1 cellular context compared by ENCODE assay signal in genomic region chr14:68794130-68794855, GRCh38.
TF ChIP-seq lines count a peak whose summit lies in the region.

No MANE protein-coding gene starts in this region.

TF ChIP-seq in K562, 482 proteins besides CTCF, POLR2A, EP300 and RAD21 (continued from another document and continues in another):
- TF ChIP-seq TFE3 (CRISPR knock-in tag; IDR thresholded peaks at IDR 0.05): no peak
- TF ChIP-seq RNF2 (IDR thresholded peaks at IDR 0.05): peak; percentile 62; the same call in 1 of the 2 replicates
- 0 out of 2 replicates have a peak, but pooled peaks have one; percentile 5 for TF ChIP-seq CREM (IDR thresholded peaks at IDR 0.05; ENCODE audit: low read depth)
- no peak for TF ChIP-seq ZNF77 (CRISPR knock-in tag; IDR thresholded peaks at IDR 0.05)
- TF ChIP-seq SPI1 (IDR thresholded peaks at IDR 0.05; ENCODE audit: borderline replicate concordance, low read depth, low read length): no peak
- 0 out of 2 replicates have a peak, but pooled peaks have one; percentile 19 for TF ChIP-seq ZBTB2 (IDR thresholded peaks at IDR 0.05)
- no peak for TF ChIP-seq KDM4B (IDR thresholded peaks at IDR 0.05; ENCODE audit: borderline replicate concordance in 2 of 2, low read depth in 1 of 2)
- TF ChIP-seq EP400 (IDR thresholded peaks at IDR 0.05): peak; percentile 73
- TF ChIP-seq PTTG1 (tag; IDR thresholded peaks at IDR 0.05; ENCODE audit: low read depth): no peak
- no peak for TF ChIP-seq BCL6 (CRISPR knock-in tag; IDR thresholded peaks at IDR 0.05)
- no peak for TF ChIP-seq TSHZ1 (CRISPR knock-in tag; IDR thresholded peaks at IDR 0.05)
- no peak for TF ChIP-seq ZFP1 (CRISPR knock-in tag; IDR thresholded peaks at IDR 0.05)
- no peak; the same call in 1 of the 2 replicates for TF ChIP-seq POLR2AphosphoS2 (IDR thresholded peaks at IDR 0.05; ENCODE audit: low read length)
- TF ChIP-seq ZNF124 (CRISPR knock-in tag; IDR thresholded peaks at IDR 0.05): no peak
- no peak for TF ChIP-seq ZNF239 (CRISPR knock-in tag; IDR thresholded peaks at IDR 0.05)
- TF ChIP-seq HBP1 (CRISPR knock-in tag; IDR thresholded peaks at IDR 0.05): 0 out of 2 replicates have a peak, but pooled peaks have one; percentile 8
- no peak for TF ChIP-seq MYNN (IDR thresholded peaks at IDR 0.05)
- no peak for TF ChIP-seq MYNN (CRISPR knock-in tag; IDR thresholded peaks at IDR 0.05)
- TF ChIP-seq BMI1 (IDR thresholded peaks at IDR 0.05; ENCODE audit: low read length): no peak
- peak; percentile 18; the same call in 1 of the 2 replicates for TF ChIP-seq ZNF395 (CRISPR knock-in tag; IDR thresholded peaks at IDR 0.05)
- peak; percentile 70 for TF ChIP-seq HNRNPLL (IDR thresholded peaks at IDR 0.05; ENCODE audit: low read depth, low read length, poor library complexity, severe bottlenecking)
- no peak for TF ChIP-seq ESRRA (IDR thresholded peaks at IDR 0.05; ENCODE audit: borderline replicate concordance, low read depth)
- no peak for TF ChIP-seq XRCC5 (IDR thresholded peaks at IDR 0.05; ENCODE audit: low read depth, low read length)
- peak; percentile 47; the same call in 1 of the 2 replicates for TF ChIP-seq LCOR (CRISPR knock-in tag; IDR thresholded peaks at IDR 0.05)
- TF ChIP-seq ARID1B (IDR thresholded peaks at IDR 0.05): 0 out of 2 replicates have a peak, but pooled peaks have one; percentile 15
- TF ChIP-seq ZNF121 (CRISPR knock-in tag; conservative IDR thresholded peaks at IDR 0.05): no peak
- no peak for TF ChIP-seq MAFG (tag; conservative IDR thresholded peaks at IDR 0.05)
- TF ChIP-seq RBFOX2 (IDR thresholded peaks at IDR 0.05; ENCODE audit: low read depth, low read length): peak; percentile 60
- no peak for TF ChIP-seq XRCC3 (IDR thresholded peaks at IDR 0.05)
- peak; percentile 88 for TF ChIP-seq BHLHE40 (IDR thresholded peaks at IDR 0.05; ENCODE audit: low read length)
- 0 out of 4 replicates have a peak, but pooled peaks have one; percentile 38 to 42 for TF ChIP-seq MNT (conservative IDR thresholded peaks at IDR 0.05)
- TF ChIP-seq NKRF (IDR thresholded peaks at IDR 0.05; ENCODE audit: borderline replicate concordance): no peak
- TF ChIP-seq ARHGAP35 (IDR thresholded peaks at IDR 0.05; ENCODE audit: partially characterized antibody): no peak
- TF ChIP-seq MAZ (CRISPR knock-in tag; conservative IDR thresholded peaks at IDR 0.05 in 1 of 2, IDR thresholded peaks at IDR 0.05 in 1 of 2): 0 out of 4 replicates have a peak, but pooled peaks of 1 of the 2 experiments have one; percentile 54
- TF ChIP-seq CHD2 (IDR thresholded peaks at IDR 0.05; ENCODE audit: low read depth, low read length): no peak
- TF ChIP-seq ASH1L (IDR thresholded peaks at IDR 0.05; ENCODE audit: borderline replicate concordance, low read depth, partially characterized antibody): no peak
- TF ChIP-seq ZNF263 (CRISPR knock-in tag; IDR thresholded peaks at IDR 0.05; ENCODE audit: borderline replicate concordance): peak; percentile 30; the same call in 1 of the 2 replicates
- TF ChIP-seq ZNF217 (CRISPR knock-in tag; IDR thresholded peaks at IDR 0.05): no peak
- 0 out of 2 replicates have a peak, but pooled peaks have one; percentile 26 for TF ChIP-seq ZNF197 (CRISPR knock-in tag; IDR thresholded peaks at IDR 0.05; ENCODE audit: low read depth)
- peak; percentile 57; the same call in 1 of the 2 replicates for TF ChIP-seq SP1 (CRISPR knock-in tag; IDR thresholded peaks at IDR 0.05)
- TF ChIP-seq E2F6 (IDR thresholded peaks at IDR 0.05; ENCODE audit: borderline replicate concordance in 1 of 2, extremely low read depth in 1 of 2, insufficient read depth in 1 of 2, insufficient read length in 1 of 2, low read depth in 1 of 2, low read length in 1 of 2, poor library complexity in 1 of 2, severe bottlenecking in 1 of 2): peak; percentile 86 to 91
- peak; percentile 29; the same call in 1 of the 2 replicates for TF ChIP-seq JUND (IDR thresholded peaks at IDR 0.05; ENCODE audit: borderline replicate concordance, low read depth, low read length)
- TF ChIP-seq JUND (tag; IDR thresholded peaks at IDR 0.05; ENCODE audit: borderline replicate concordance, low read depth, low read length): no peak
- TF ChIP-seq GABPA (tag; conservative IDR thresholded peaks at IDR 0.05; ENCODE audit: low read depth): peak; percentile 47
- TF ChIP-seq CCNT2 (IDR thresholded peaks at IDR 0.05; ENCODE audit: borderline replicate concordance, extremely low read depth, insufficient read length, low read depth, low read length): no peak
- 0 out of 2 replicates have a peak, but pooled peaks have one; percentile 49 for TF ChIP-seq SMAD4 (CRISPR knock-in tag; conservative IDR thresholded peaks at IDR 0.05)
- no peak for TF ChIP-seq ATF1 (CRISPR knock-in tag; IDR thresholded peaks at IDR 0.05)
- peak; percentile 33; the same call in 1 of the 2 replicates for TF ChIP-seq ATF1 (tag; IDR thresholded peaks at IDR 0.05)
